31 cellular contexts compared by ENCODE assay signal in the genomic region with DNA sequence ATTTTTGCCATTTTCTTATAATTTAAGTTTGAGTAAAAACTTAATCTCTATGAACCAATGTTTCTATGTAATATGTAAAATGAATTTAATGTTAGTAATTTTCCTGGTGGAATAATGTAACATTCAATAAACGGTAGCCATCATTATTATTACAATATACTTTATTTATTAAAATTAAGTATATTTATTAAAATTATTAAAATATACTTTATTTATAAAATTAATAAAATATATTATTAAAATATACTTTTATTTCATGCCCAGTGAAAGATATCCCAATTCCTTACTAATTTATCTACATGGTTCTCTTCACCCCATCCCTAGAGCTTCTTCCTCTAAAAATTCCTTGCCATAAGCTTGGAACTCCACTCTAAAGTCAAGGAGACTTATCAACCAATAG. TPM values are rescaled to one million over a fixed set of nuclear protein-coding genes. Genes with fewer than 3 reads are reported as not detected.
"Had no signal": no experiment of that assay in that cellular context is flagged by ENCODE, and none has a peak within 500 bp of the region (broad histone marks: within the 10 kb centered on the region; RNA-seq: fewer than 3 reads in every experiment).

No MANE protein-coding gene starts in this region.

- FAIRE-seq: bronchial epithelial cell had no signal

- DNase-seq: activated CD4-positive, alpha-beta memory T cell treated with anti-CD3 and anti-CD28 coated beads, Interleukin-2, amount 10 ng/mL, durations not matched to agents 7 days and 5 days; activated CD4-positive, alpha-beta T cell treated with anti-CD3 and anti-CD28 coated beads for 1 hour; activated CD4-positive, alpha-beta T cell treated with anti-CD3 and anti-CD28 coated beads for 36 hours; activated CD4-positive, alpha-beta T cell treated with anti-CD3 and anti-CD28 coated beads for 48 hours; activated CD4-positive, alpha-beta T cell treated with anti-CD3 and anti-CD28 coated beads, Interleukin-2, amount 10 ng/mL, durations not matched to agents 7 days and 5 days; activated CD4-positive, alpha-beta T cell treated with anti-CD3 and anti-CD28 coated beads, Interleukin-2, amount 50 U/mL, for 48 hours; activated CD4-positive, CD25-positive, alpha-beta regulatory T cell; activated CD8-positive, alpha-beta memory T cell treated with anti-CD3 and anti-CD28 coated beads for 24 hours; activated CD8-positive, alpha-beta memory T cell treated with anti-CD3 and anti-CD28 coated beads, Interleukin-2, amount 10 ng/mL, durations not matched to agents 7 days and 5 days; activated CD8-positive, alpha-beta memory T cell treated with anti-CD3 and anti-CD28 coated beads, Interleukin-2, amount 50 U/mL, for 48 hours; activated CD8-positive, alpha-beta T cell treated with anti-CD3 and anti-CD28 coated beads, Interleukin-2, amount 10 ng/mL, durations not matched to agents 7 days and 5 days; activated effector memory CD4-positive, alpha-beta T cell treated with Interleukin-2 at 50 U/mL for 16 hours; activated gamma-delta T cell; activated naive CD4-positive, alpha-beta T cell treated with anti-CD3 and anti-CD28 coated beads, Interleukin-2, amount 10 ng/mL, durations not matched to agents 7 days and 5 days; activated naive CD4-positive, alpha-beta T cell treated with Interleukin-2 at 50 U/mL for 16 hours; activated naive CD8-positive, alpha-beta T cell treated with anti-CD3 and anti-CD28 coated beads, Interleukin-2, amount 10 ng/mL, durations not matched to agents 7 days and 5 days; activated naive CD8-positive, alpha-beta T cell treated with anti-CD3 and anti-CD28 coated beads, Interleukin-2, amount 50 U/mL, for 24 hours; activated T-cell treated with anti-CD3 and anti-CD28 coated beads, Interleukin-2, amount 50 U/mL, for 24 hours; activated T-cell treated with anti-CD3 and anti-CD28 coated beads, Interleukin-2, amount 50 U/mL, for 48 hours; amygdala; anterior cingulate cortex; caudate nucleus; cerebellar nuclear complex; T-helper 1 cell; T-helper 2 cell; T-helper 9 cell had no signal

- H3K4me3 ChIP-seq: ascending aorta, cardiac muscle cell had no signal

- H3K9me3 ChIP-seq: ascending aorta had no signal

- H3K27me3 ChIP-seq: ascending aorta, cardiac muscle cell had no signal

- H3K27ac ChIP-seq: ascending aorta, cardiac muscle cell, VCaP had no signal

- H3K36me3 ChIP-seq: ascending aorta, cardiac muscle cell had no signal

RNA-seq across cellular contexts. Expression of gene GLIPR1L1, which starts 6.8 kb away (rescaled TPM):
- polyA plus RNA-seq: adipose tissue, cardiac muscle cell had no signal
